17 cellular contexts compared by ENCODE assay signal in the genomic region with DNA sequence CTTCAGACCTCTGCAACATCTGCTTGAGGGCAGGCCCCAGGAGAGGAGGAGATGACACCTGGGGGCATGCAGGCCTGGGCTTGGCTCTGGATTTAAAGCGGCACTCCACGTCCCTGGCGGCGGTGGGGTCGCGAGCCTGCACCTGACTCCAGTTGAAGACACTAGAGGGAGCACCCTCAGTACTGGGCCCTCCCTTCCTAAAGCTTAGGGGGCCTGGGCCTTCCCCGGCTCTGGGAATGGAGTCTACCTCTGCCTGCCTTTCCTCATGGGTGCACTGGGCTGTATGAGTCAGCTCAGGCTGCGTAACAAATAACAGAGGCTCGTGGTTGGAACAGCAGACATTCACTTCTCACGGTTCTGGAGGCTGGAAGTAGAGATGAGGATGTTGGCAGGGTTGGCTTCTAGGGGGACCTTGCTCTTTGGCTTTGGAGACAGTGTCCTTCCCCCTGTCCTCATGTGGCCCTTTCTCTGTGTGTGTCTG.
"Had no signal": no experiment of that assay in that cellular context is flagged by ENCODE, and none has a peak within 500 bp of the region (broad histone marks: within the 10 kb centered on the region; RNA-seq: fewer than 3 reads in every experiment).

No MANE protein-coding gene starts in this region.

- FAIRE-seq: TTC549 had no signal

- H3K4me3 ChIP-seq: cardiac muscle cell, esophagus muscularis mucosa, lower lobe of right lung, sigmoid colon, thoracic aorta had no signal

- DNase-seq: activated CD4-positive, alpha-beta T cell treated with anti-CD3 and anti-CD28 coated beads, Interleukin-2, amount 50 U/mL, for 1 hour; activated naive CD4-positive, alpha-beta T cell treated with anti-CD3 and anti-CD28 coated beads, Interleukin-2, amount 10 ng/mL, durations not matched to agents 7 days and 5 days; activated T-cell treated with anti-CD3 and anti-CD28 coated beads, Interleukin-2, amount 50 U/mL, for 1 hour; glutamatergic neuron; hypothalamus; immature natural killer cell; left colon; lower lobe of right lung; midbrain; sigmoid colon; stimulated activated CD4-positive, alpha-beta T cell treated with anti-CD3 and anti-CD28 coated beads, Interleukin-12 subunit alpha, Interleukin-12 subunit beta, amount 100 ng/mL, for 4 hours; stimulated activated CD4-positive, alpha-beta T cell treated with anti-CD3 and anti-CD28 coated beads, Interleukin-2, amount 100 ng/mL, for 24 hours; SW 1271 had no signal

- ATAC-seq: left colon had no signal

- H3K27ac ChIP-seq: cardiac muscle cell, lower lobe of right lung, thoracic aorta had no signal

- H3K27me3 ChIP-seq: cardiac muscle cell, esophagus muscularis mucosa, sigmoid colon had no signal

- H3K4me1 ChIP-seq: lower lobe of right lung had no signal

- H3K36me3 ChIP-seq: cardiac muscle cell, esophagus muscularis mucosa, lower lobe of right lung, sigmoid colon, thoracic aorta had no signal

- H3K9me3 ChIP-seq: lower lobe of right lung, sigmoid colon, thoracic aorta had no signal
